Comparison of ENCODE assay signal across 9 cellular contexts in the genomic region with DNA sequence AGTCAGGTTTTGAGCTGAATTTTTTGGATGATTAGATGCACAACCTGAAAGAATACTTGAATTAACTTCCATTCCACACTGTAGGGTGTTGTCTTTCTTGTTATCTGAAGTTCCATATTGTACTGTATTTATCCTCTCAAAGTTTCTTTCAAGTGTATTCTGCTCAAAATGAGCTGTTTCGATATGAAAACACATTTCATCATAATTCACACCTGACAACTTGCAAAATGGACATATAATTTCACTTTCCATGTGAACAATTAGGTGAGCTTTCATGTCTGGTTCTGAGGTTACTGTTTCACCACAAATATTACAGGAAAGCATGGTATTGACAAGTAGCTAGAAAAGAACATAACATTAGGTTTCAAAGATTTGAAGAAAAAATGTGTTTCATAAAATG. TPM values are rescaled to one million over a fixed set of nuclear protein-coding genes. Genes with fewer than 3 reads are reported as not detected.
DNase-seq lines count a peak whose midpoint lies in the region; ATAC-seq, FAIRE-seq and TF ChIP-seq lines count a peak whose summit lies in the region.
"Had no signal": no experiment of that assay in that cellular context is flagged by ENCODE, and none has a peak within 500 bp of the region (broad histone marks: within the 10 kb centered on the region; RNA-seq: fewer than 3 reads in every experiment).

No MANE protein-coding gene starts in this region.

- H3K27ac ChIP-seq in HepG2 (ENCODE audit: extremely low read length, insufficient read depth, low read length) (no peak overlapping the region), right lobe of liver (no peak overlapping the region), kidney (ENCODE audit: low read depth in 2 of 2, low read length in 2 of 2) (no peak overlapping the region)

- intact Hi-C loops in HepG2 (cut with micrococcal nuclease; ENCODE audit: unreplicated experiment) (loop anchor here (5.0 kb wide), 1 partner anchor 35 kb away; no protein-coding TSS in a partner anchor), right lobe of liver (cut with DNase I) (no loop called here), kidney (cut with DNase I) (no loop called here)

- peaks cover 67% of the 10 kb centered on the region for H3K79me2 ChIP-seq in HepG2 (ENCODE audit: insufficient read depth, low read length)

- BruUV-seq in HepG2 (replicated peaks; lab: Mats Ljungman, UMichigan), result no TSS peak

- peak overlapping the region; percentile 83 for H3K9ac ChIP-seq in HepG2 (ENCODE audit: insufficient read depth, low read depth, low read length)
- no peak overlapping the region for H3K9ac ChIP-seq in kidney (ENCODE audit: low read length in 2 of 2)

- H2AFZ ChIP-seq in HepG2 (ENCODE audit: low read length), result no peak overlapping the region

- peaks cover 10 to 19% of the 10 kb centered on the region in 2 donors for H3K36me3 Mint-ChIP-seq in activated naive CD4-positive, alpha-beta T cell treated with anti-CD3 and anti-CD28 coated beads, Interleukin-2, amount 50 U/mL, for 72 hours

- H4K20me1 ChIP-seq in HepG2 (ENCODE audit: insufficient read depth, low read length), result no peaks in the 10 kb centered on the region

- peaks cover 0 to 6% of the 10 kb centered on the region in 2 experiments; a peak in 1 of 5 replicates for H3K27me3 ChIP-seq in HepG2 (ENCODE audit: control insufficient read depth in 1 of 2, insufficient read depth in 2 of 2, low read length in 2 of 2)
- H3K27me3 ChIP-seq in right lobe of liver, result no peaks in the 10 kb centered on the region

- H3K9me3 ChIP-seq in HepG2 (ENCODE audit: low read length) (no peaks in the 10 kb centered on the region), right lobe of liver (no peaks in the 10 kb centered on the region), kidney (ENCODE audit: control insufficient read depth in 1 of 2, low read length in 2 of 2) (no peaks in the 10 kb centered on the region)

- no peak for TF ChIP-seq POLR2A in HepG2 (IDR thresholded peaks at IDR 0.05; ENCODE audit: insufficient read depth in 1 of 2, low read depth in 2 of 2, low read length in 2 of 2)
- no peak for TF ChIP-seq POLR2A in right lobe of liver (IDR thresholded peaks at IDR 0.05)

- no peak for TF ChIP-seq CTCF in HepG2 (CRISPR knock-in tag; IDR thresholded peaks at IDR 0.05)
- TF ChIP-seq CTCF in right lobe of liver (IDR thresholded peaks at IDR 0.05), result no peak
- TF ChIP-seq CTCF in kidney (IDR thresholded peaks at IDR 0.05; ENCODE audit: borderline replicate concordance, extremely low read depth, insufficient read depth), result no peak

- 41% methylated on average over 1 of the region's 1 CpG for WGBS in HepG2 (ENCODE audit: low lambda C conversion rate)
- WGBS in right lobe of liver (ENCODE audit: insufficient coverage, low coverage, low lambda C conversion rate, missing lambda C conversion rate), result 67% methylated on average over 1 of the region's 1 CpG

- ATAC-seq in HepG2 (no peak), right lobe of liver (no peak), HG03135 (IDR thresholded peaks at IDR 0.05; ENCODE audit: unreplicated experiment) (peak; percentile 33)
- ATAC-seq in activated naive CD4-positive, alpha-beta T cell treated with anti-CD3 and anti-CD28 coated beads, Interleukin-2, amount 50 U/mL, for 72 hours, result peak; percentile 1 to 59

- H3K36me3 ChIP-seq in HepG2 (replicated peaks in 1 of 2; ENCODE audit: control insufficient read depth in 1 of 2, insufficient read depth in 2 of 2, low read length in 2 of 2) (no peaks in the 10 kb centered on the region), right lobe of liver (no peaks in the 10 kb centered on the region), kidney (ENCODE audit: control insufficient read depth in 1 of 2, insufficient read depth in 2 of 2, low read length in 2 of 2) (no peaks in the 10 kb centered on the region)

- TF ChIP-seq RAD21 in HepG2 (CRISPR knock-in tag; IDR thresholded peaks at IDR 0.05), result no peak

- H3K9me3 Mint-ChIP-seq in activated naive CD4-positive, alpha-beta T cell treated with anti-CD3 and anti-CD28 coated beads, Interleukin-2, amount 50 U/mL, for 72 hours, result no peaks in the 10 kb centered on the region

- peak overlapping the region; percentile 19 to 94 (median 24); a peak in 5 of 6 replicates for H3K4me3 ChIP-seq in HepG2 (replicated peaks in 1 of 3; ENCODE audit: insufficient read depth in 1 of 3, low read depth in 2 of 3, low read length in 3 of 3)
- no peak overlapping the region for H3K4me3 ChIP-seq in right lobe of liver
- H3K4me3 ChIP-seq in kidney (ENCODE audit: low read length in 2 of 2), result no peak overlapping the region

- FAIRE-seq in HepG2 (lab: Jason Lieb, UNC) (no peak), kidney (lab: Jason Lieb, UNC) (no peak)

- no peak for DNase-seq in HepG2 (ENCODE audit: low spot score)
- DNase-seq in right lobe of liver, result no peak
- DNase-seq in activated naive CD4-positive, alpha-beta T cell treated with anti-CD3 and anti-CD28 coated beads, Interleukin-2, amount 50 U/mL, for 72 hours (ENCODE audit: low spot score in 2 of 2), result no peak
- DNase-seq in NOMO-1 treated with dmso at 0.1 percent for 144 hours (lab: John Stamatoyannopoulos, UW; ENCODE audit: unreplicated experiment), result no peak
- DNase-seq in NCI-H1694 treated with DMSO at 0.1 percent for 48 hours (lab: John Stamatoyannopoulos, UW), result no peak
- no peak for DNase-seq in kidney
- DNase-seq in D341Med (ENCODE audit: low spot score), result no peak

- CTCF ChIA-PET in HepG2 (lab: Yijun Ruan, JAX; ENCODE audit: low intra/inter-chr PET ratio, low total read pairs), result no interaction called here

- no peak for TF ChIP-seq EP300 in HepG2 (IDR thresholded peaks at IDR 0.05; ENCODE audit: low read depth in 2 of 2, low read length in 2 of 2)
- no peak for TF ChIP-seq EP300 in HepG2 (CRISPR knock-in tag; IDR thresholded peaks at IDR 0.05; ENCODE audit: borderline replicate concordance)

- H3K4me1 ChIP-seq in HepG2 (ENCODE audit: insufficient read depth, low read length), result peaks cover 48% of the 10 kb centered on the region
- peaks cover 0 to 4% (median 0%) of the 10 kb centered on the region in 4 donors for H3K4me1 ChIP-seq in right lobe of liver
- H3K4me1 ChIP-seq in kidney (ENCODE audit: control insufficient read depth in 1 of 2, insufficient read depth in 1 of 2, low read depth in 1 of 2, low read length in 2 of 2), result peaks cover 0 to 2% of the 10 kb centered on the region in 2 donors

- POLR2A ChIA-PET in HepG2 (lab: Yijun Ruan, JAX), result no interaction called here

- H3K4me2 ChIP-seq in HepG2 (ENCODE audit: low read depth, low read length), result peak overlapping the region; percentile 93

- H3K27ac Mint-ChIP-seq in activated naive CD4-positive, alpha-beta T cell treated with anti-CD3 and anti-CD28 coated beads, Interleukin-2, amount 50 U/mL, for 72 hours, result peak overlapping the region; percentile 16 to 57

- in situ Hi-C loops in HepG2 (cut with HindIII; ENCODE audit: extremely low pct_ligation_motif_present, low pct_unique_long_range_greater_than_20kb), result loop anchor here (25.0 kb wide), 1 partner anchor 380 kb away; the partner anchor contains the start of gene TSPYL1

RNA-seq across cellular contexts. Expression of gene ZUP1, which starts 1.7 kb away (rescaled TPM):
- total RNA-seq in HepG2 (2016; rRNA removed; fragmentation: Illumina TruSeq; extraction: Trizol), result 29.3 and 40.3 TPM in 2 replicates
- 14.8 and 19.5 TPM in 2 replicates for total RNA-seq in HepG2 (2016; cell fraction: cytosol; rRNA removed; fragmentation: Illumina TruSeq; extraction: Trizol; ENCODE audit: low read depth)
- total RNA-seq in HepG2 (2016; cell fraction: insoluble cytoplasmic fraction; rRNA removed; fragmentation: Illumina TruSeq; extraction: Trizol), result 31.7 and 40.3 TPM in 2 replicates
- total RNA-seq in HepG2 (2016; cell fraction: membrane; rRNA removed; fragmentation: Illumina TruSeq; extraction: Trizol), result 14.6 and 19.1 TPM in 2 replicates
- 32.3 and 37.7 TPM in 2 replicates for total RNA-seq in HepG2 (2016; cell fraction: nucleus; rRNA removed; fragmentation: Illumina TruSeq; extraction: Trizol)
- 11.1 and 12.5 TPM in 2 replicates for polyA plus RNA-seq in HepG2 (2011; rRNA removed)
- polyA plus RNA-seq in HepG2 (2011; cell fraction: cytosol; rRNA removed), result 3.0 and 4.2 TPM in 2 replicates
- polyA plus RNA-seq in HepG2 (2011; cell fraction: nucleus; rRNA removed), result 14.9 and 15.6 TPM in 2 replicates
- 10.2 TPM in 2 replicates for polyA plus RNA-seq in HepG2 (2012)
- 1.1 TPM in 2 replicates for polyA plus RNA-seq in HepG2 (2016; cell fraction: cytosol; fragmentation: Illumina TruSeq; extraction: Trizol; ENCODE audit: low read depth)
- 25.4 and 26.3 TPM in 2 replicates for polyA plus RNA-seq in HepG2 (2016; cell fraction: insoluble cytoplasmic fraction; fragmentation: Illumina TruSeq; extraction: Trizol; ENCODE audit: low read depth)
- 1.9 and 2.0 TPM in 2 replicates for polyA plus RNA-seq in HepG2 (2016; cell fraction: membrane; fragmentation: Illumina TruSeq; extraction: Trizol; ENCODE audit: low read depth)
- polyA plus RNA-seq in HepG2 (2016; cell fraction: nucleus; fragmentation: Illumina TruSeq; extraction: Trizol; ENCODE audit: insufficient read depth, low read depth), result 29.9 and 34.7 TPM in 2 replicates
- 2.2 and 4.4 TPM in 2 replicates for polyA minus RNA-seq in HepG2 (2011; rRNA and poly(A)+ RNA removed; ENCODE audit: low replicate concordance)
- 6.2 and 6.3 TPM in 2 replicates for polyA minus RNA-seq in HepG2 (2011; cell fraction: cytosol; rRNA and poly(A)+ RNA removed)
- 31.7 and 32.1 TPM in 2 replicates for polyA minus RNA-seq in HepG2 (2011; cell fraction: nucleus; rRNA and poly(A)+ RNA removed)
- total RNA-seq in right lobe of liver, result 1 to 10 TPM; 3.0 to 5.9 (median 4.3) TPM
- 10 to 100 TPM; 22.8 to 35.6 TPM for total RNA-seq in activated naive CD4-positive, alpha-beta T cell treated with anti-CD3 and anti-CD28 coated beads, Interleukin-2, amount 50 U/mL, for 72 hours
- 11.6 TPM for total RNA-seq in kidney
- 5.8 TPM for polyA plus RNA-seq in kidney (ENCODE audit: insufficient read depth, low read depth, low replicate concordance)

RNA-seq across cellular contexts. Expression of gene KPNA5, which starts 14.1 kb away (rescaled TPM):
- total RNA-seq in HepG2 (2016; rRNA removed; fragmentation: Illumina TruSeq; extraction: Trizol), result 13.0 and 13.1 TPM in 2 replicates
- 23.4 and 26.1 TPM in 2 replicates for total RNA-seq in HepG2 (2016; cell fraction: cytosol; rRNA removed; fragmentation: Illumina TruSeq; extraction: Trizol; ENCODE audit: low read depth)
- 12.5 and 14.7 TPM in 2 replicates for total RNA-seq in HepG2 (2016; cell fraction: insoluble cytoplasmic fraction; rRNA removed; fragmentation: Illumina TruSeq; extraction: Trizol)
- total RNA-seq in HepG2 (2016; cell fraction: membrane; rRNA removed; fragmentation: Illumina TruSeq; extraction: Trizol), result 9.6 and 11.5 TPM in 2 replicates
- total RNA-seq in HepG2 (2016; cell fraction: nucleus; rRNA removed; fragmentation: Illumina TruSeq; extraction: Trizol), result 20.3 and 22.2 TPM in 2 replicates
- 4.8 and 5.3 TPM in 2 replicates for polyA plus RNA-seq in HepG2 (2011; rRNA removed)
- polyA plus RNA-seq in HepG2 (2011; cell fraction: cytosol; rRNA removed), result 1.6 and 2.5 TPM in 2 replicates
- 6.4 and 8.1 TPM in 2 replicates for polyA plus RNA-seq in HepG2 (2011; cell fraction: nucleus; rRNA removed)
- 6.1 and 6.8 TPM in 2 replicates for polyA plus RNA-seq in HepG2 (2012)
- polyA plus RNA-seq in HepG2 (2016; cell fraction: cytosol; fragmentation: Illumina TruSeq; extraction: Trizol; ENCODE audit: low read depth), result 0.44 and 0.66 TPM in 2 replicates
- 7.1 and 7.8 TPM in 2 replicates for polyA plus RNA-seq in HepG2 (2016; cell fraction: insoluble cytoplasmic fraction; fragmentation: Illumina TruSeq; extraction: Trizol; ENCODE audit: low read depth)
- 0.83 and 1.1 TPM in 2 replicates for polyA plus RNA-seq in HepG2 (2016; cell fraction: membrane; fragmentation: Illumina TruSeq; extraction: Trizol; ENCODE audit: low read depth)
- 13.4 and 14.0 TPM in 2 replicates for polyA plus RNA-seq in HepG2 (2016; cell fraction: nucleus; fragmentation: Illumina TruSeq; extraction: Trizol; ENCODE audit: insufficient read depth, low read depth)
- polyA minus RNA-seq in HepG2 (2011; rRNA and poly(A)+ RNA removed; ENCODE audit: low replicate concordance), result 1.8 and 3.2 TPM in 2 replicates
- polyA minus RNA-seq in HepG2 (2011; cell fraction: cytosol; rRNA and poly(A)+ RNA removed), result 9.8 and 10.6 TPM in 2 replicates
- polyA minus RNA-seq in HepG2 (2011; cell fraction: nucleus; rRNA and poly(A)+ RNA removed), result 24.2 and 27.0 TPM in 2 replicates
- total RNA-seq in right lobe of liver, result 1 to 10 TPM in 5 of 6 experiments, under 1 TPM in 1; 0.98 to 2.5 (median 2.0) TPM
- 1 to 10 TPM; 7.8 to 8.7 TPM for total RNA-seq in activated naive CD4-positive, alpha-beta T cell treated with anti-CD3 and anti-CD28 coated beads, Interleukin-2, amount 50 U/mL, for 72 hours
- total RNA-seq in kidney, result 18.2 TPM
- 2.5 TPM for polyA plus RNA-seq in kidney (ENCODE audit: insufficient read depth, low read depth, low replicate concordance)

RNA-seq across cellular contexts. Expression of gene RSPH4A, which starts 50.6 kb away (rescaled TPM):
- total RNA-seq in HepG2 (2016; rRNA removed; fragmentation: Illumina TruSeq; extraction: Trizol), result 0.14 and 0.40 TPM in 2 replicates
- 0.09 and 0.20 TPM in 2 replicates for total RNA-seq in HepG2 (2016; cell fraction: cytosol; rRNA removed; fragmentation: Illumina TruSeq; extraction: Trizol; ENCODE audit: low read depth)
- total RNA-seq in HepG2 (2016; cell fraction: insoluble cytoplasmic fraction; rRNA removed; fragmentation: Illumina TruSeq; extraction: Trizol), result 0.27 and 0.41 TPM in 2 replicates
- total RNA-seq in HepG2 (2016; cell fraction: membrane; rRNA removed; fragmentation: Illumina TruSeq; extraction: Trizol), result 0.14 and 0.34 TPM in 2 replicates
- 0.75 and 0.78 TPM in 2 replicates for total RNA-seq in HepG2 (2016; cell fraction: nucleus; rRNA removed; fragmentation: Illumina TruSeq; extraction: Trizol)
- polyA plus RNA-seq in HepG2 (2011; rRNA removed), result 0.08 and 0.24 TPM in 2 replicates
- 0.05 and 0.12 TPM in 2 replicates for polyA plus RNA-seq in HepG2 (2011; cell fraction: cytosol; rRNA removed)
- 0.29 and 0.36 TPM in 2 replicates for polyA plus RNA-seq in HepG2 (2011; cell fraction: nucleus; rRNA removed)
- 0.04 and 0.24 TPM in 2 replicates for polyA plus RNA-seq in HepG2 (2012)
- 0.07 TPM in 1 of 2 replicates, not detected in the other for polyA plus RNA-seq in HepG2 (2016; cell fraction: cytosol; fragmentation: Illumina TruSeq; extraction: Trizol; ENCODE audit: low read depth)
- 0.08 and 0.22 TPM in 2 replicates for polyA plus RNA-seq in HepG2 (2016; cell fraction: insoluble cytoplasmic fraction; fragmentation: Illumina TruSeq; extraction: Trizol; ENCODE audit: low read depth)
- 0.14 and 0.32 TPM in 2 replicates for polyA plus RNA-seq in HepG2 (2016; cell fraction: membrane; fragmentation: Illumina TruSeq; extraction: Trizol; ENCODE audit: low read depth)
- 1.3 and 1.8 TPM in 2 replicates for polyA plus RNA-seq in HepG2 (2016; cell fraction: nucleus; fragmentation: Illumina TruSeq; extraction: Trizol; ENCODE audit: insufficient read depth, low read depth)
- 0.20 TPM in 1 of 2 replicates, not detected in the other for polyA minus RNA-seq in HepG2 (2011; rRNA and poly(A)+ RNA removed; ENCODE audit: low replicate concordance)
- polyA minus RNA-seq in HepG2 (2011; cell fraction: cytosol; rRNA and poly(A)+ RNA removed), result not detected in 2 replicates
- polyA minus RNA-seq in HepG2 (2011; cell fraction: nucleus; rRNA and poly(A)+ RNA removed), result 0.62 and 1.2 TPM in 2 replicates
- total RNA-seq in right lobe of liver, result under 1 TPM in 3 of 6 experiments, not detected in 3; 0.06 to 0.18 (median 0.16) TPM
- total RNA-seq in activated naive CD4-positive, alpha-beta T cell treated with anti-CD3 and anti-CD28 coated beads, Interleukin-2, amount 50 U/mL, for 72 hours, result under 1 TPM in 1 of 2 donors, not detected in 1; 0.12 TPM
- total RNA-seq in kidney, result 1.8 TPM
- polyA plus RNA-seq in kidney (ENCODE audit: insufficient read depth, low read depth, low replicate concordance), result 0.62 TPM
- total RNA-seq: esophagus mucosa had no signal

Comparison
In these comparisons a context has a peak if more than half of its experiments do, and no peak if none do; other contexts are left out.
1. H3K4me3 ChIP-seq: peak in HepG2 (3 of 3); none in right lobe of liver (0 of 3) and kidney (0 of 2).
2. ATAC-seq: peak in HG03135 (single experiment) and activated naive CD4-positive, alpha-beta T cell treated with anti-CD3 and anti-CD28 coated beads, Interleukin-2, amount 50 U/mL, for 72 hours (2 of 2); none in HepG2 (single experiment) and right lobe of liver (0 of 4).